1 cellular context compared by ENCODE assay signal in genomic region chr1:45035631-45036301, GRCh38.
TF ChIP-seq lines count a peak whose summit lies in the region.

No MANE protein-coding gene starts in this region.

TF ChIP-seq in K562, 482 proteins besides CTCF, POLR2A, EP300 and RAD21 (continued from another document and continues in another):
- TF ChIP-seq BRF2 (IDR thresholded peaks at IDR 0.05; ENCODE audit: borderline replicate concordance, insufficient read depth, insufficient read length) (no peak), FOXP1 (CRISPR knock-in tag; IDR thresholded peaks at IDR 0.05) (no peak), CREB3 (tag; conservative IDR thresholded peaks at IDR 0.05; ENCODE audit: low read depth) (0 out of 2 replicates have a peak, but pooled peaks have one; percentile 9), E2F4 (CRISPR knock-in tag; IDR thresholded peaks at IDR 0.05; ENCODE audit: low read depth) (no peak), ZNF583 (CRISPR knock-in tag; IDR thresholded peaks at IDR 0.05) (peak; percentile 46; the same call in 1 of the 2 replicates), ZSCAN32 (CRISPR knock-in tag; IDR thresholded peaks at IDR 0.05) (no peak), ZBTB5 (IDR thresholded peaks at IDR 0.05) (no peak), RBM39 (optimal IDR thresholded peaks at IDR 0.05; ENCODE audit: low read depth, low read length) (no peak), SNIP1 (IDR thresholded peaks at IDR 0.05; ENCODE audit: low read depth) (no peak), FOXA3 (CRISPR knock-in tag; conservative IDR thresholded peaks at IDR 0.05 in 1 of 2, IDR thresholded peaks at IDR 0.05 in 1 of 2) (0 out of 4 replicates have a peak, but pooled peaks of 1 of the 2 experiments have one; percentile 24), FOXJ2 (tag; IDR thresholded peaks at IDR 0.05) (peak; percentile 56), CHD7 (IDR thresholded peaks at IDR 0.05; ENCODE audit: low read depth, low read length) (no peak), NFE2L1 (tag; IDR thresholded peaks at IDR 0.05; ENCODE audit: borderline replicate concordance, low read depth) (no peak), HCFC1 (IDR thresholded peaks at IDR 0.05; ENCODE audit: low read depth, low read length) (no peak), ZNF354B (CRISPR knock-in tag; IDR thresholded peaks at IDR 0.05) (no peak), SMARCE1 (IDR thresholded peaks at IDR 0.05) (peak; percentile 94), HNRNPK (IDR thresholded peaks at IDR 0.05; ENCODE audit: low read depth, low read length, poor library complexity, severe bottlenecking) (no peak), KDM1A (IDR thresholded peaks at IDR 0.05) (peak; percentile 59 to 73), MLLT1 (IDR thresholded peaks at IDR 0.05) (0 out of 4 replicates have a peak, but pooled peaks of 1 of the 2 experiments have one; percentile 26), HDAC1 (IDR thresholded peaks at IDR 0.05) (peak in 1 of 2 experiments; percentile 52; a peak in 1 of 4 replicates), RCOR1 (IDR thresholded peaks at IDR 0.05; ENCODE audit: borderline replicate concordance in 1 of 2, low read depth in 2 of 2, low read length in 2 of 2) (peak; percentile 78 to 98; a peak in 3 of 4 replicates), PPARD (CRISPR knock-in tag; IDR thresholded peaks at IDR 0.05) (no peak), THRA (IDR thresholded peaks at IDR 0.05) (no peak), E2F6 (IDR thresholded peaks at IDR 0.05; ENCODE audit: borderline replicate concordance in 1 of 2, extremely low read depth in 1 of 2, insufficient read depth in 1 of 2, insufficient read length in 1 of 2, low read depth in 1 of 2, low read length in 1 of 2, poor library complexity in 1 of 2, severe bottlenecking in 1 of 2) (no peak), TRIM24 (IDR thresholded peaks at IDR 0.05) (peak; percentile 70 to 77), TAL1 (IDR thresholded peaks at IDR 0.05) (peak; percentile 96), SP1 (CRISPR knock-in tag; IDR thresholded peaks at IDR 0.05) (no peak; the same call in 1 of the 2 replicates), TRIM25 (IDR thresholded peaks at IDR 0.05; ENCODE audit: borderline replicate concordance) (no peak), SLC30A9 (CRISPR knock-in tag; IDR thresholded peaks at IDR 0.05) (no peak), ZNF263 (CRISPR knock-in tag; IDR thresholded peaks at IDR 0.05; ENCODE audit: borderline replicate concordance) (peak; percentile 83; the same call in 1 of the 2 replicates), NFRKB (IDR thresholded peaks at IDR 0.05; ENCODE audit: low read depth) (no peak), MITF (IDR thresholded peaks at IDR 0.05) (peak; percentile 65; the same call in 1 of the 2 replicates)
